21 cellular contexts compared by ENCODE assay signal in genomic region chr3:151225040-151225975, GRCh38. TPM values are rescaled to one million over a fixed set of nuclear protein-coding genes. Genes with fewer than 3 reads are reported as not detected.
DNase-seq lines count a peak whose midpoint lies in the region; ATAC-seq, FAIRE-seq and TF ChIP-seq lines count a peak whose summit lies in the region.
"Had no signal": no experiment of that assay in that cellular context is flagged by ENCODE, and none has a peak within 500 bp of the region (broad histone marks: within the 10 kb centered on the region; RNA-seq: fewer than 3 reads in every experiment).

No MANE protein-coding gene starts in this region.

- H3K4me3 ChIP-seq in CD4-positive, alpha-beta memory T cell (ENCODE audit: low read length in 2 of 2), result no peak overlapping the region
- no peak overlapping the region for H3K4me3 ChIP-seq in astrocyte (ENCODE audit: insufficient read depth, low read depth, low read length)
- H3K4me3 ChIP-seq: mucosa of descending colon, Peyer's patch, transverse colon had no signal

- intact Hi-C loops in CD4-positive, alpha-beta memory T cell (cut with micrococcal nuclease), result no loop called here

- CTCF ChIA-PET in CD4-positive, alpha-beta memory T cell (lab: Charles Lee; ENCODE audit: partially characterized antibody), result interaction anchor here (0.6 to 8.4 kb wide), 14 partner anchors 8 to 614 kb away, joined by 3 to 200 read pairs (median 6); partner anchors contain the start of genes ERICH6, GPR171 and P2RY14

- peak overlapping the region; percentile 49 to 89 (median 83) for H3K27ac Mint-ChIP-seq in CD4-positive, alpha-beta memory T cell
- H3K27ac Mint-ChIP-seq in T-helper 1 cell treated with Interleukin-12 subunit alpha and Interleukin-12 subunit beta and Interleukin-4 antibody, amounts not matched to agents 30 μg/mL and 1 μg/mL, for 36 hours, result peak overlapping the region; percentile 74
- H3K27ac Mint-ChIP-seq in astrocyte (ENCODE audit: unreplicated experiment), result peak overlapping the region; percentile 96
- peak overlapping the region; percentile 79 to 88 for H3K27ac Mint-ChIP-seq in natural killer cell treated with Interleukin-12 subunit alpha and Interleukin-12 subunit beta and Interleukin-15 and Interleukin-18, amount 100 ng/mL, for 72 hours
- H3K27ac Mint-ChIP-seq: activated B cell treated with CpG ODN at 0.5 μM for 24 hours had no signal

- peaks cover 19 to 34% (median 26%) of the 10 kb centered on the region in 4 donors for H3K4me1 Mint-ChIP-seq in CD4-positive, alpha-beta memory T cell
- H3K4me1 Mint-ChIP-seq in T-helper 1 cell treated with Interleukin-12 subunit alpha and Interleukin-12 subunit beta and Interleukin-4 antibody, amounts not matched to agents 30 μg/mL and 1 μg/mL, for 36 hours (ENCODE audit: low read depth), result peaks cover 51% of the 10 kb centered on the region
- peaks cover 46% of the 10 kb centered on the region for H3K4me1 Mint-ChIP-seq in astrocyte (ENCODE audit: low read depth, unreplicated experiment)
- peaks cover 44 to 63% of the 10 kb centered on the region in 2 donors for H3K4me1 Mint-ChIP-seq in natural killer cell treated with Interleukin-12 subunit alpha and Interleukin-12 subunit beta and Interleukin-15 and Interleukin-18, amount 100 ng/mL, for 72 hours (ENCODE audit: low read depth in 2 of 2)

- H3K4me1 ChIP-seq in CD4-positive, alpha-beta memory T cell (ENCODE audit: insufficient read depth, low read length), result peaks cover 16% of the 10 kb centered on the region
- H3K4me1 ChIP-seq in astrocyte (ENCODE audit: insufficient read depth, low read length), result peaks cover 35% of the 10 kb centered on the region
- H3K4me1 ChIP-seq: parathyroid adenoma had no signal

- H2AFZ ChIP-seq in astrocyte (ENCODE audit: low read depth, low read length), result no peak overlapping the region
- H2AFZ ChIP-seq: parathyroid adenoma had no signal

- no peak for TF ChIP-seq CTCF in astrocyte (IDR thresholded peaks at IDR 0.05; ENCODE audit: insufficient read depth, low read depth, low read length)

- no peaks in the 10 kb centered on the region for H3K36me3 ChIP-seq in CD4-positive, alpha-beta memory T cell (ENCODE audit: insufficient read depth, low read length)
- no peaks in the 10 kb centered on the region for H3K36me3 ChIP-seq in astrocyte (ENCODE audit: insufficient read depth, low read length)
- H3K36me3 ChIP-seq: Peyer's patch, transverse colon had no signal

- no peaks in the 10 kb centered on the region for H3K27me3 Mint-ChIP-seq in CD4-positive, alpha-beta memory T cell
- no peaks in the 10 kb centered on the region for H3K27me3 Mint-ChIP-seq in T-helper 1 cell treated with Interleukin-12 subunit alpha and Interleukin-12 subunit beta and Interleukin-4 antibody, amounts not matched to agents 30 μg/mL and 1 μg/mL, for 36 hours (ENCODE audit: low read depth)
- no peaks in the 10 kb centered on the region for H3K27me3 Mint-ChIP-seq in astrocyte (ENCODE audit: low read depth, unreplicated experiment)
- H3K27me3 Mint-ChIP-seq in natural killer cell treated with Interleukin-12 subunit alpha and Interleukin-12 subunit beta and Interleukin-15 and Interleukin-18, amount 100 ng/mL, for 72 hours, result no peaks in the 10 kb centered on the region
- H3K27me3 Mint-ChIP-seq: activated B cell treated with CpG ODN at 0.5 μM for 24 hours had no signal

- DNase-seq in CD4-positive, alpha-beta memory T cell, result peak in 1 of 5 donors; percentile 14
- no peak for DNase-seq in astrocyte (ENCODE audit: low read depth)
- DNase-seq in natural killer cell treated with Interleukin-12 subunit alpha and Interleukin-12 subunit beta and Interleukin-15 and Interleukin-18, amount 100 ng/mL, for 72 hours (ENCODE audit: low spot score), result no peak
- DNase-seq in GM12892 (ENCODE audit: insufficient read length), result no peak
- DNase-seq in HuH-7.5 (ENCODE audit: low spot score), result no peak
- DNase-seq in foreskin melanocyte, result no peak
- DNase-seq: activated B cell treated with CpG ODN at 0.5 μM for 24 hours, DMS79, H7, hippocampal formation, mucosa of descending colon, NCI-H1092 treated with DMSO at 0.1 percent for 48 hours, NCI-H748 treated with DMSO at 0.1 percent for 48 hours, Peyer's patch, small intestine, transverse colon had no signal

- ATAC-seq in natural killer cell treated with Interleukin-12 subunit alpha and Interleukin-12 subunit beta and Interleukin-15 and Interleukin-18, amount 100 ng/mL, for 72 hours, result peak in 1 of 2 donors; percentile 41
- ATAC-seq in HG03571 (IDR thresholded peaks at IDR 0.05; ENCODE audit: unreplicated experiment), result no peak
- ATAC-seq: mucosa of descending colon had no signal

- no peaks in the 10 kb centered on the region for H3K79me2 ChIP-seq in astrocyte (ENCODE audit: insufficient read depth, low read length)
- H3K79me2 ChIP-seq: parathyroid adenoma had no signal

- H3K9me3 Mint-ChIP-seq in CD4-positive, alpha-beta memory T cell, result peaks cover 2 to 15% (median 6%) of the 10 kb centered on the region in 8 donors
- H3K9me3 Mint-ChIP-seq in T-helper 1 cell treated with Interleukin-12 subunit alpha and Interleukin-12 subunit beta and Interleukin-4 antibody, amounts not matched to agents 30 μg/mL and 1 μg/mL, for 36 hours, result peaks cover 30% of the 10 kb centered on the region
- peaks cover 13% of the 10 kb centered on the region for H3K9me3 Mint-ChIP-seq in astrocyte (ENCODE audit: unreplicated experiment)
- H3K9me3 Mint-ChIP-seq in natural killer cell treated with Interleukin-12 subunit alpha and Interleukin-12 subunit beta and Interleukin-15 and Interleukin-18, amount 100 ng/mL, for 72 hours, result peaks cover 12% of the 10 kb centered on the region

- no peak overlapping the region for H3K4me2 ChIP-seq in astrocyte (ENCODE audit: low read length)

- peak overlapping the region; percentile 48 for H3K9ac ChIP-seq in astrocyte (ENCODE audit: low read length)
- H3K9ac ChIP-seq: parathyroid adenoma had no signal

- H3K9me3 ChIP-seq in CD4-positive, alpha-beta memory T cell (ENCODE audit: control insufficient read depth in 1 of 2, low read length in 2 of 2), result no peaks in the 10 kb centered on the region
- H3K9me3 ChIP-seq in astrocyte (ENCODE audit: insufficient read depth, low read depth, low read length), result no peaks in the 10 kb centered on the region
- H3K9me3 ChIP-seq: mucosa of descending colon, Peyer's patch, transverse colon had no signal

- POLR2A ChIA-PET in CD4-positive, alpha-beta memory T cell (lab: Charles Lee; ENCODE audit: partially characterized antibody), result interaction anchor here (1.2 kb wide), 1 partner anchor 24 kb away, joined by 5 read pairs; no protein-coding TSS in a partner anchor

- peak overlapping the region in 3 of 8 donors; percentile 10 to 13 (median 10) for H3K4me3 Mint-ChIP-seq in CD4-positive, alpha-beta memory T cell
- peak overlapping the region; percentile 18 for H3K4me3 Mint-ChIP-seq in T-helper 1 cell treated with Interleukin-12 subunit alpha and Interleukin-12 subunit beta and Interleukin-4 antibody, amounts not matched to agents 30 μg/mL and 1 μg/mL, for 36 hours
- no peak overlapping the region for H3K4me3 Mint-ChIP-seq in astrocyte (ENCODE audit: unreplicated experiment)
- H3K4me3 Mint-ChIP-seq in natural killer cell treated with Interleukin-12 subunit alpha and Interleukin-12 subunit beta and Interleukin-15 and Interleukin-18, amount 100 ng/mL, for 72 hours, result peak overlapping the region; percentile 71
- H3K4me3 Mint-ChIP-seq: activated B cell treated with CpG ODN at 0.5 μM for 24 hours had no signal

- no peaks in the 10 kb centered on the region for H3K27me3 ChIP-seq in CD4-positive, alpha-beta memory T cell (ENCODE audit: insufficient read depth, low read length)
- no peaks in the 10 kb centered on the region for H3K27me3 ChIP-seq in astrocyte (ENCODE audit: insufficient read depth, low read length)
- H3K27me3 ChIP-seq: Peyer's patch, transverse colon had no signal

- H3K36me3 Mint-ChIP-seq in CD4-positive, alpha-beta memory T cell, result peaks cover 0 to 20% of the 10 kb centered on the region in 2 donors
- H3K36me3 Mint-ChIP-seq in T-helper 1 cell treated with Interleukin-12 subunit alpha and Interleukin-12 subunit beta and Interleukin-4 antibody, amounts not matched to agents 30 μg/mL and 1 μg/mL, for 36 hours (ENCODE audit: low read depth), result peaks cover 33% of the 10 kb centered on the region
- peaks cover 17% of the 10 kb centered on the region for H3K36me3 Mint-ChIP-seq in astrocyte (ENCODE audit: low read depth, unreplicated experiment)
- peaks cover 18% of the 10 kb centered on the region for H3K36me3 Mint-ChIP-seq in natural killer cell treated with Interleukin-12 subunit alpha and Interleukin-12 subunit beta and Interleukin-15 and Interleukin-18, amount 100 ng/mL, for 72 hours

- TF ChIP-seq POLR2A in GM12892 (IDR thresholded peaks at IDR 0.05; ENCODE audit: low read depth, low read length), result no peak

- FAIRE-seq in astrocyte (lab: Jason Lieb, UNC) (no peak), GM12892 (lab: Jason Lieb, UNC) (no peak)
- FAIRE-seq: small intestine had no signal

- no peaks in the 10 kb centered on the region for H4K20me1 ChIP-seq in astrocyte (ENCODE audit: insufficient read depth, low read length)

- no peak overlapping the region for H3K27ac ChIP-seq in CD4-positive, alpha-beta memory T cell (ENCODE audit: low read depth, low read length)
- H3K27ac ChIP-seq in astrocyte (ENCODE audit: low read depth, low read length), result peak overlapping the region; percentile 96
- H3K27ac ChIP-seq: parathyroid adenoma had no signal

RNA-seq across cellular contexts. Expression of gene GPR171, which starts 22.3 kb away (rescaled TPM):
- 100 to 1,000 TPM; 116 to 129 TPM for total RNA-seq in CD4-positive, alpha-beta memory T cell
- 100 to 1,000 TPM; 123 to 156 TPM for polyA plus RNA-seq in CD4-positive, alpha-beta memory T cell
- not detected in 2 replicates for total RNA-seq in astrocyte
- total RNA-seq in natural killer cell treated with Interleukin-12 subunit alpha and Interleukin-12 subunit beta and Interleukin-15 and Interleukin-18, amount 100 ng/mL, for 72 hours, result 10 to 100 TPM; 21.3 to 66.1 TPM
- polyA plus RNA-seq in GM12892 (2012; ENCODE audit: missing spikeins), result not detected
- total RNA-seq: H7, kidney epithelial cell had no signal
- polyA plus RNA-seq: BJ had no signal

RNA-seq across cellular contexts. Expression of gene P2RY14, which starts 53.0 kb away (rescaled TPM):
- 1 to 10 TPM in 1 of 2 experiments, under 1 TPM in 1; 0.94 to 1.3 TPM for total RNA-seq in CD4-positive, alpha-beta memory T cell
- 1 to 10 TPM in 1 of 2 donors, under 1 TPM in 1; 0.36 to 1.2 TPM for polyA plus RNA-seq in CD4-positive, alpha-beta memory T cell
- total RNA-seq in astrocyte, result 0.11 TPM in 1 of 2 replicates, not detected in the other
- total RNA-seq in natural killer cell treated with Interleukin-12 subunit alpha and Interleukin-12 subunit beta and Interleukin-15 and Interleukin-18, amount 100 ng/mL, for 72 hours, result 1 to 10 TPM; 2.0 to 2.1 TPM
- polyA plus RNA-seq in GM12892 (2012; ENCODE audit: missing spikeins), result not detected
- total RNA-seq: H7, kidney epithelial cell had no signal
- polyA plus RNA-seq: BJ had no signal

Comparison
In these comparisons a context has a peak if more than half of its experiments do, and no peak if none do; other contexts are left out.
1. RNA of gene GPR171, which starts 22.3 kb away (total RNA-seq): 116 to 129 TPM in CD4-positive, alpha-beta memory T cell and 21.3 to 66.1 TPM in natural killer cell treated with Interleukin-12 subunit alpha and Interleukin-12 subunit beta and Interleukin-15 and Interleukin-18, amount 100 ng/mL, for 72 hours; not detected in astrocyte; every median in the first group is over 10 times any median in the second.
2. Peak in every context shown above with its lines, with median percentiles within 50 percentile points of each other: H3K27ac Mint-ChIP-seq.